In genomic region chr4:101813604-101814003, GRCh38 we compare ENCODE assay signal across 14 cellular contexts. TPM values are rescaled to one million over a fixed set of nuclear protein-coding genes. Genes with fewer than 3 reads are reported as not detected.
DNase-seq lines count a peak whose midpoint lies in the region; ATAC-seq and TF ChIP-seq lines count a peak whose summit lies in the region.
"Had no signal": no experiment of that assay in that cellular context is flagged by ENCODE, and none has a peak within 500 bp of the region (broad histone marks: within the 10 kb centered on the region; RNA-seq: fewer than 3 reads in every experiment).

No MANE protein-coding gene starts in this region.

- no peaks in the 10 kb centered on the region for H3K36me3 ChIP-seq in heart right ventricle
- H3K36me3 ChIP-seq: left lung, WERI-Rb-1 had no signal

- in situ Hi-C loops in GM13976 (cut with MboI; ENCODE audit: low sequenced_read_pairs, unreplicated experiment): no loop called here

- no peaks in the 10 kb centered on the region for H3K27me3 Mint-ChIP-seq in memory B cell
- H3K27me3 Mint-ChIP-seq in activated T-cell treated with anti-CD3 and anti-CD28 coated beads, Interleukin-2, amount 50 U/mL, for 4 hours (ENCODE audit: low read depth): no peaks in the 10 kb centered on the region

- ATAC-seq in GM18499 (IDR thresholded peaks at IDR 0.05; ENCODE audit: insufficient read depth, unreplicated experiment) (peak; percentile 74), GM21529 (IDR thresholded peaks at IDR 0.05; ENCODE audit: unreplicated experiment) (peak; percentile 73), HG03354 (IDR thresholded peaks at IDR 0.05; ENCODE audit: poor library complexity, severe bottlenecking, unreplicated experiment) (peak; percentile 78), memory B cell (ENCODE audit: low read depth) (peak; percentile 99), Right ventricle myocardium superior (ENCODE audit: poor library complexity) (no peak), heart right ventricle (no peak)
- ATAC-seq in activated T-cell treated with anti-CD3 and anti-CD28 coated beads, Interleukin-2, amount 50 U/mL, for 4 hours: no peak
- ATAC-seq: left lung had no signal

- TF ChIP-seq CTCF in GM13976 (IDR thresholded peaks at IDR 0.05; ENCODE audit: borderline replicate concordance, control extremely low read depth, extremely low read depth, insufficient read depth, missing control alignments): no peak
- no peak for TF ChIP-seq CTCF in heart right ventricle (IDR thresholded peaks at IDR 0.05)

- no peak overlapping the region for H3K27ac ChIP-seq in heart right ventricle
- H3K27ac ChIP-seq: left lung, WERI-Rb-1 had no signal

- H3K27ac Mint-ChIP-seq in memory B cell: peak overlapping the region; percentile 95

- DNase-seq in memory B cell (ENCODE audit: low spot score in 2 of 2) (peak; percentile 56 to 66), GM13976 (ENCODE audit: low spot score) (no peak), Right ventricle myocardium superior (no peak), heart right ventricle (no peak)
- no peak for DNase-seq in activated T-cell treated with anti-CD3 and anti-CD28 coated beads, Interleukin-2, amount 50 U/mL, for 4 hours
- DNase-seq: anterior cingulate cortex, glutamatergic neuron, left lung, NCI-H345, WERI-Rb-1 had no signal

- peaks cover 4% of the 10 kb centered on the region for H3K9me3 Mint-ChIP-seq in memory B cell
- no peaks in the 10 kb centered on the region for H3K9me3 Mint-ChIP-seq in activated T-cell treated with anti-CD3 and anti-CD28 coated beads, Interleukin-2, amount 50 U/mL, for 4 hours
- H3K9me3 Mint-ChIP-seq: neural crest cell had no signal

- intact Hi-C loops in Right ventricle myocardium superior (cut with DNase I): no loop called here
- intact Hi-C loops in heart right ventricle (cut with DNase I): no loop called here

- no peak overlapping the region for H3K4me3 ChIP-seq in heart right ventricle
- H3K4me3 ChIP-seq: left lung had no signal

- no peaks in the 10 kb centered on the region for H3K9me3 ChIP-seq in heart right ventricle
- H3K9me3 ChIP-seq: left lung had no signal

- H3K4me1 ChIP-seq in heart right ventricle: no peaks in the 10 kb centered on the region
- H3K4me1 ChIP-seq: left lung had no signal

- peak overlapping the region; percentile 92 for H3K4me3 Mint-ChIP-seq in memory B cell
- no peak overlapping the region for H3K4me3 Mint-ChIP-seq in activated T-cell treated with anti-CD3 and anti-CD28 coated beads, Interleukin-2, amount 50 U/mL, for 4 hours
- H3K4me3 Mint-ChIP-seq: neural crest cell had no signal

- H3K27me3 ChIP-seq in heart right ventricle: no peaks in the 10 kb centered on the region
- H3K27me3 ChIP-seq: left lung had no signal

- H3K36me3 Mint-ChIP-seq in memory B cell: peaks cover 36% of the 10 kb centered on the region
- H3K36me3 Mint-ChIP-seq in activated T-cell treated with anti-CD3 and anti-CD28 coated beads, Interleukin-2, amount 50 U/mL, for 4 hours (ENCODE audit: insufficient read depth): no peaks in the 10 kb centered on the region

- 86 to 88% methylated on average over 5 of the region's 5 CpGs for WGBS in heart right ventricle, 2 donors

- H3K4me1 Mint-ChIP-seq in memory B cell: peaks cover 36% of the 10 kb centered on the region
- no peaks in the 10 kb centered on the region for H3K4me1 Mint-ChIP-seq in activated T-cell treated with anti-CD3 and anti-CD28 coated beads, Interleukin-2, amount 50 U/mL, for 4 hours (ENCODE audit: low read depth)
- H3K4me1 Mint-ChIP-seq: neural crest cell had no signal

RNA-seq across cellular contexts. Expression of gene BANK1, which starts 23.1 kb away (rescaled TPM):
- total RNA-seq in Right ventricle myocardium superior (0.24 TPM), heart right ventricle (1 to 10 TPM in 1 of 10 donors, under 1 TPM in 6, not detected in 3; 0.08 to 1.1 (median 0.35) TPM)
- 1 to 10 TPM in 1 of 3 donors, under 1 TPM in 2; 0.23 to 1.7 (median 0.24) TPM for total RNA-seq in activated T-cell treated with anti-CD3 and anti-CD28 coated beads, Interleukin-2, amount 50 U/mL, for 4 hours
- under 1 TPM; 0.29 to 0.43 TPM for polyA plus RNA-seq in heart right ventricle

Comparison
In these comparisons a context has a peak if more than half of its experiments do, and no peak if none do; other contexts are left out.
1. ATAC-seq: peak in GM18499 (single experiment), GM21529 (single experiment), HG03354 (single experiment) and memory B cell (single experiment); none in Right ventricle myocardium superior (single experiment), activated T-cell treated with anti-CD3 and anti-CD28 coated beads, Interleukin-2, amount 50 U/mL, for 4 hours (0 of 2) and heart right ventricle (0 of 8).
2. DNase-seq: peak in memory B cell (2 of 2); none in GM13976 (single experiment), Right ventricle myocardium superior (single experiment), activated T-cell treated with anti-CD3 and anti-CD28 coated beads, Interleukin-2, amount 50 U/mL, for 4 hours (single experiment) and heart right ventricle (0 of 2).